Comparison of ENCODE assay signal across 20 cellular contexts in genomic region chr2:219447242-219448098, GRCh38. TPM values are rescaled to one million over a fixed set of nuclear protein-coding genes. Genes with fewer than 3 reads are reported as not detected.
DNase-seq lines count a peak whose midpoint lies in the region; TF ChIP-seq lines count a peak whose summit lies in the region.
"Had no signal": no experiment of that assay in that cellular context is flagged by ENCODE, and none has a peak within 500 bp of the region (broad histone marks: within the 10 kb centered on the region; RNA-seq: fewer than 3 reads in every experiment).

No MANE protein-coding gene starts in this region.

- no peak overlapping the region for H3K27ac Mint-ChIP-seq in activated naive CD4-positive, alpha-beta T cell treated with anti-CD3 and anti-CD28 coated beads for 36 hours
- H3K27ac Mint-ChIP-seq: activated CD4-positive, alpha-beta T cell treated with anti-CD3 and anti-CD28 coated beads, Interleukin-2, amount 10 ng/mL, durations not matched to agents 24 days and 14 days; activated T-helper 2 cell treated with anti-CD3 and anti-CD28 coated beads, Interferon-gamma antibody, Interleukin-2, Interleukin-4, amounts not matched to agents 10 μg/mL and 5 μg/mL and 100 μg/mL, durations not matched to agents 14 hours and 24 hours and 36 hours; CD4-positive, CD25-positive, alpha-beta regulatory T cell had no signal

- H3K4me3 ChIP-seq in coronary artery (peak overlapping the region; percentile 83), muscle layer of colon (ENCODE audit: low read depth in 1 of 2, low read length in 2 of 2) (peak overlapping the region in 1 of 2 donors; percentile 18), stomach (peak overlapping the region in 3 of 4 donors; percentile 15 to 26 (median 18))
- H3K4me3 ChIP-seq: cardiac muscle cell had no signal

- no peak for TF ChIP-seq POLR2A in stomach (IDR thresholded peaks at IDR 0.05)

- H3K9ac ChIP-seq in muscle layer of colon (ENCODE audit: low read length) = peak overlapping the region; percentile 96

- DNase-seq in NCI-H226 = peak; percentile 80
- no peak for DNase-seq in coronary artery (ENCODE audit: low spot score)
- DNase-seq in stomach = no peak
- DNase-seq in AML-193 (lab: John Stamatoyannopoulos, UW) = no peak
- DNase-seq in HuH-7.5 (ENCODE audit: low spot score) = no peak
- DNase-seq in kidney tubule cell (ENCODE audit: low spot score) = no peak
- no peak for DNase-seq in activated naive CD4-positive, alpha-beta T cell treated with anti-CD3 and anti-CD28 coated beads for 36 hours
- DNase-seq: activated CD4-positive, alpha-beta T cell treated with anti-CD3 and anti-CD28 coated beads, Interleukin-2, amount 10 ng/mL, durations not matched to agents 24 days and 14 days; CD4-positive, CD25-positive, alpha-beta regulatory T cell; DMS 273 treated with DMSO at 0.1 percent for 48 hours; erythroblast; left colon; NCI-H1436; NCI-H2171 treated with DMSO at 0.1 percent for 48 hours; NCI-H69; SW 1271 had no signal

- H3K9me3 Mint-ChIP-seq in activated naive CD4-positive, alpha-beta T cell treated with anti-CD3 and anti-CD28 coated beads for 36 hours = no peaks in the 10 kb centered on the region
- H3K9me3 Mint-ChIP-seq: activated CD4-positive, alpha-beta T cell treated with anti-CD3 and anti-CD28 coated beads, Interleukin-2, amount 10 ng/mL, durations not matched to agents 24 days and 14 days; activated T-helper 2 cell treated with anti-CD3 and anti-CD28 coated beads, Interferon-gamma antibody, Interleukin-2, Interleukin-4, amounts not matched to agents 10 μg/mL and 5 μg/mL and 100 μg/mL, durations not matched to agents 14 hours and 24 hours and 36 hours had no signal

- no peak overlapping the region for H3K4me3 Mint-ChIP-seq in activated naive CD4-positive, alpha-beta T cell treated with anti-CD3 and anti-CD28 coated beads for 36 hours
- H3K4me3 Mint-ChIP-seq: activated CD4-positive, alpha-beta T cell treated with anti-CD3 and anti-CD28 coated beads, Interleukin-2, amount 10 ng/mL, durations not matched to agents 24 days and 14 days; CD4-positive, CD25-positive, alpha-beta regulatory T cell had no signal

- H3K36me3 ChIP-seq in muscle layer of colon (ENCODE audit: insufficient read depth, low read length) (peaks cover 21% of the 10 kb centered on the region), stomach (no peaks in the 10 kb centered on the region)

- H3K4me1 ChIP-seq in muscle layer of colon (ENCODE audit: insufficient read depth, low read length) = peaks cover 68% of the 10 kb centered on the region
- H3K4me1 ChIP-seq in stomach = peaks cover 15 to 54% (median 24%) of the 10 kb centered on the region in 4 donors

- H3K4me1 Mint-ChIP-seq in activated naive CD4-positive, alpha-beta T cell treated with anti-CD3 and anti-CD28 coated beads for 36 hours (ENCODE audit: low read depth) = peaks cover 4% of the 10 kb centered on the region

- H3K9me3 ChIP-seq in muscle layer of colon (ENCODE audit: low read length) (no peaks in the 10 kb centered on the region), stomach (no peaks in the 10 kb centered on the region)

- 55 to 79% (median 61%) methylated on average over 12 to 23 of the region's 23 CpGs for WGBS in stomach, 5 donors

- no peak for TF ChIP-seq EP300 in stomach (IDR thresholded peaks at IDR 0.05)

- H3K27me3 Mint-ChIP-seq in activated naive CD4-positive, alpha-beta T cell treated with anti-CD3 and anti-CD28 coated beads for 36 hours (ENCODE audit: low read depth) = peaks cover 18% of the 10 kb centered on the region

- TF ChIP-seq CTCF in coronary artery (IDR thresholded peaks at IDR 0.05) (no peak), stomach (IDR thresholded peaks at IDR 0.05) (no peak)

- H3K36me3 Mint-ChIP-seq in activated naive CD4-positive, alpha-beta T cell treated with anti-CD3 and anti-CD28 coated beads for 36 hours (ENCODE audit: low read depth) = no peaks in the 10 kb centered on the region
- H3K36me3 Mint-ChIP-seq: CD4-positive, CD25-positive, alpha-beta regulatory T cell had no signal

- no peaks in the 10 kb centered on the region for H3K27me3 ChIP-seq in muscle layer of colon (ENCODE audit: control insufficient read depth in 1 of 2, insufficient read depth in 2 of 2, low read length in 2 of 2)
- peaks cover 0 to 94% (median 63%) of the 10 kb centered on the region in 3 donors for H3K27me3 ChIP-seq in stomach
- H3K27me3 ChIP-seq: cardiac muscle cell had no signal

- peak overlapping the region; percentile 98 to 99 for H3K27ac ChIP-seq in coronary artery
- peak overlapping the region; percentile 83 for H3K27ac ChIP-seq in muscle layer of colon (ENCODE audit: low read depth, low read length)
- peak overlapping the region in 4 of 5 donors; percentile 50 to 95 (median 87) for H3K27ac ChIP-seq in stomach
- H3K27ac ChIP-seq: cardiac muscle cell had no signal

- intact Hi-C loops in stomach (cut with DNase I; ENCODE audit: low total_unique reads) = no loop called here
- intact Hi-C loops in activated naive CD4-positive, alpha-beta T cell treated with anti-CD3 and anti-CD28 coated beads for 36 hours (cut with micrococcal nuclease) = no loop called here

- CTCF ChIA-PET in activated naive CD4-positive, alpha-beta T cell treated with anti-CD3 and anti-CD28 coated beads for 36 hours (lab: Charles Lee) = interaction anchor here (0.6 to 1.1 kb wide), 5 partner anchors 14 to 109 kb away, joined by 3 to 5 read pairs (median 4); no protein-coding TSS in a partner anchor

RNA-seq across cellular contexts. Expression of gene SPEG, which starts 12.8 kb away (rescaled TPM):
- 100 to 1,000 TPM in 1 of 5 donors, 10 to 100 TPM in 3, 1 to 10 TPM in 1; 7.4 to 106 (median 30.4) TPM for total RNA-seq in stomach
- polyA plus RNA-seq in stomach = 10 to 100 TPM in 1 of 3 donors, 1 to 10 TPM in 2; 9.8 to 65.1 (median 9.9) TPM
- total RNA-seq in activated naive CD4-positive, alpha-beta T cell treated with anti-CD3 and anti-CD28 coated beads for 36 hours = 1 to 10 TPM; 1.3 to 1.4 TPM
- total RNA-seq: activated T-helper 2 cell treated with anti-CD3 and anti-CD28 coated beads, Interferon-gamma antibody, Interleukin-2, Interleukin-4, amounts not matched to agents 10 μg/mL and 5 μg/mL and 100 μg/mL, durations not matched to agents 14 hours and 24 hours and 36 hours had no signal

RNA-seq across cellular contexts. Expression of gene DES, which starts 29.3 kb away (rescaled TPM):
- 1,000 to 10,000 TPM; 1,078 to 5,539 (median 2,913) TPM for total RNA-seq in stomach
- 100 to 1,000 TPM; 122 to 803 (median 204) TPM for polyA plus RNA-seq in stomach
- total RNA-seq in activated naive CD4-positive, alpha-beta T cell treated with anti-CD3 and anti-CD28 coated beads for 36 hours = not detected
- total RNA-seq: activated CD4-positive, alpha-beta T cell treated with anti-CD3 and anti-CD28 coated beads, Interleukin-2, amount 10 ng/mL, durations not matched to agents 24 days and 14 days; activated T-helper 2 cell treated with anti-CD3 and anti-CD28 coated beads, Interferon-gamma antibody, Interleukin-2, Interleukin-4, amounts not matched to agents 10 μg/mL and 5 μg/mL and 100 μg/mL, durations not matched to agents 14 hours and 24 hours and 36 hours; CD4-positive, CD25-positive, alpha-beta regulatory T cell; glomerular endothelial cell had no signal
- polyA plus RNA-seq: CD4-positive, CD25-positive, alpha-beta regulatory T cell had no signal

RNA-seq across cellular contexts. Expression of gene GMPPA, which starts 51.2 kb away (rescaled TPM):
- 100 to 1,000 TPM in 1 of 5 donors, 10 to 100 TPM in 4; 16.5 to 185 (median 24.2) TPM for total RNA-seq in stomach
- polyA plus RNA-seq in stomach = 10 to 100 TPM; 29.9 to 84.8 (median 58.2) TPM
- 10 to 100 TPM; 25.2 to 28.4 TPM for total RNA-seq in activated naive CD4-positive, alpha-beta T cell treated with anti-CD3 and anti-CD28 coated beads for 36 hours

RNA-seq across cellular contexts. Expression of gene DNPEP, which starts 59.8 kb away (rescaled TPM):
- 100 to 1,000 TPM in 1 of 5 donors, 10 to 100 TPM in 4; 32.7 to 147 (median 46.4) TPM for total RNA-seq in stomach
- 100 to 1,000 TPM in 2 of 3 donors, 10 to 100 TPM in 1; 69.2 to 114 (median 105) TPM for polyA plus RNA-seq in stomach
- 10 to 100 TPM; 67.1 to 74.2 TPM for total RNA-seq in activated naive CD4-positive, alpha-beta T cell treated with anti-CD3 and anti-CD28 coated beads for 36 hours

Comparison
In these comparisons a context has a peak if more than half of its experiments do, and no peak if none do; other contexts are left out.
1. RNA of gene DES, which starts 29.3 kb away (total RNA-seq): 1,078 to 5,539 TPM in stomach; not detected in activated naive CD4-positive, alpha-beta T cell treated with anti-CD3 and anti-CD28 coated beads for 36 hours; every median in the first group is over 1,000 times any median in the second.
2. Peak in every context shown above with its lines, with median percentiles within 50 percentile points of each other: H3K27ac ChIP-seq.